ENCODE assay signal across 8 cellular contexts in the genomic region with DNA sequence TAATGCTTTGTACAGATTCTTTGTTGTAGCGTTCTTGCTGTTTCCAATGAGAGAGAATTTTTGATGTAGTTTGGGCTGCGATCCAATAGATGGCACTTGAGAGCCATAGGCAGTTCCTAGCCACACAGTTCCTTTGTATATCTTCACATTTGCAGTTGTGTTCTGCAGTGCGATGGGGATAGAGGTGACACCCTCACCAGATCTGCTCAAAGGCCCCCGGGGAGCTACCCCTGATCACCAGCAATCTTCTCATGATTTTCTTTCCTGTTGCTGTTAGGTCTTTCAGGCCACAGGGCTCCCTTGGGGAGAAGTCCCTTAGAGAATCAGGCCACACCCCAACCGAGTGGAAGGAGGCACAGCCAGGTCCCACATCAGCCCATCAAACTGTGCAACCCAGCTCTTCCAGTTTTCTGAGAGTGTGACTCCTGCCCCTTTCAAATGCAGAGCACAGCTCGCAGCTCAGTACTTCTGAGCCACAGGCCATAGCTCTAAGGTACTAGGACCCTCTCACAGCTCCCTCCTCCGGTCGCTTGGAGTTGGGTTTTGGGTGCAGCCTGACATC.
DNase-seq lines count a peak whose midpoint lies in the region; ATAC-seq and TF ChIP-seq lines count a peak whose summit lies in the region.

No MANE protein-coding gene starts in this region.

- no peak overlapping the region for H3K4me3 ChIP-seq in GM23248
- H3K4me3 ChIP-seq in Jurkat, Clone E6-1 (ENCODE audit: low read length), result no peak overlapping the region
- no peak overlapping the region; the same call in 1 of the 2 replicates for H3K4me3 ChIP-seq in iPS DF 6.9 (ENCODE audit: low read length)
- no peak overlapping the region for H3K4me3 ChIP-seq in upper lobe of right lung

- no peak overlapping the region for H2AFZ ChIP-seq in GM23248

- H3K36me3 ChIP-seq in GM23248 (ENCODE audit: low read depth) (no peaks in the 10 kb centered on the region), iPS DF 6.9 (ENCODE audit: control insufficient read depth, insufficient read depth, low read length) (no peaks in the 10 kb centered on the region), upper lobe of right lung (no peaks in the 10 kb centered on the region)

- H3K27me3 ChIP-seq in GM23248 (replicated peaks; ENCODE audit: insufficient read depth), result no peaks in the 10 kb centered on the region
- H3K27me3 ChIP-seq in iPS DF 6.9 (ENCODE audit: control insufficient read depth, insufficient read depth, low read length), result no peaks in the 10 kb centered on the region
- no peaks in the 10 kb centered on the region for H3K27me3 ChIP-seq in upper lobe of right lung

- no peaks in the 10 kb centered on the region for H3K4me1 Mint-ChIP-seq in T-cell

- H3K9me3 ChIP-seq in GM23248 (ENCODE audit: low read depth), result no peaks in the 10 kb centered on the region
- no peaks in the 10 kb centered on the region for H3K9me3 ChIP-seq in iPS DF 6.9 (ENCODE audit: control insufficient read depth, insufficient read depth, low read length)
- no peaks in the 10 kb centered on the region for H3K9me3 ChIP-seq in upper lobe of right lung

- in situ Hi-C loops in GM23248 (cut with MboI), result no loop called here

- intact Hi-C loops in upper lobe of right lung (cut with DNase I), result no loop called here

- H3F3A ChIP-seq in GM23248 (ENCODE audit: insufficient read depth), result no peaks in the 10 kb centered on the region

- H3K9ac ChIP-seq in GM23248, result no peak overlapping the region

- ATAC-seq in upper lobe of right lung, result peak; percentile 81
- ATAC-seq in T-cell (replicated peaks in 1 of 4), result no peak

- H3K27me3 Mint-ChIP-seq in T-cell, result no peaks in the 10 kb centered on the region

- CTCF ChIA-PET in T-cell (lab: Charles Lee), result interaction anchor here in 1 of 2 donors (0.6 kb wide), 1 partner anchor 309 kb away, joined by 8 read pairs; no protein-coding TSS in a partner anchor

- no peak overlapping the region for H3K4me2 ChIP-seq in GM23248 (ENCODE audit: unreplicated experiment)

- no peaks in the 10 kb centered on the region for H3K4me1 ChIP-seq in GM23248 (ENCODE audit: insufficient read depth)
- peaks cover 3% of the 10 kb centered on the region; the same call in 1 of the 2 replicates for H3K4me1 ChIP-seq in iPS DF 6.9 (ENCODE audit: control insufficient read depth, insufficient read depth, low read length)
- H3K4me1 ChIP-seq in upper lobe of right lung, result no peaks in the 10 kb centered on the region

- H3K79me2 ChIP-seq in GM23248 (ENCODE audit: insufficient read depth), result no peaks in the 10 kb centered on the region

- no peaks in the 10 kb centered on the region for H4K20me1 ChIP-seq in GM23248 (ENCODE audit: insufficient read depth)

- H3K4me3 Mint-ChIP-seq in T-cell, result no peak overlapping the region

- H3K36me3 Mint-ChIP-seq in T-cell, result no peaks in the 10 kb centered on the region

- no peaks in the 10 kb centered on the region for H3K9me2 ChIP-seq in GM23248 (ENCODE audit: insufficient read depth)

- WGBS in GM23248 (ENCODE audit: low coverage in 1 of 2, low lambda C conversion rate in 2 of 2, missing lambda C conversion rate in 2 of 2), 2 experiments, result 12 to 14% methylated on average over 8 of the region's 8 CpGs
- no CpG with 5 or more reads among the region's 8 CpGs for WGBS in iPS DF 6.9 (ENCODE audit: insufficient coverage, insufficient read length)

- peaks cover 0 to 3% (median 0%) of the 10 kb centered on the region in 3 donors for H3K9me3 Mint-ChIP-seq in T-cell

- H3K27ac ChIP-seq in GM23248 (no peak overlapping the region), iPS DF 6.9 (ENCODE audit: low read length) (no peak overlapping the region), upper lobe of right lung (no peak overlapping the region)

- DNase-seq in NCI-H2107 treated with DMSO at 0.1 percent for 48 hours (lab: John Stamatoyannopoulos, UW; ENCODE audit: unreplicated experiment), result peak; percentile 15
- DNase-seq in NCI-H2107 (lab: John Stamatoyannopoulos, UW), result no peak
- peak; percentile 29 for DNase-seq in GM23248
- DNase-seq in Jurkat, Clone E6-1 (ENCODE audit: low read depth, low spot score), result peak; percentile 37
- DNase-seq in SKM-1 (lab: John Stamatoyannopoulos, UW; ENCODE audit: unreplicated experiment), result peak; percentile 21
- DNase-seq in iPS DF 6.9 (ENCODE audit: low read depth, low spot score), result peak; percentile 18
- DNase-seq in upper lobe of right lung, result no peak
- DNase-seq in T-cell, result no peak

- peak; percentile 39 for TF ChIP-seq CTCF in upper lobe of right lung (IDR thresholded peaks at IDR 0.05)

- POLR2A ChIA-PET in T-cell (lab: Charles Lee), result no interaction called here

- H3K27ac Mint-ChIP-seq in T-cell, result no peak overlapping the region

Comparison
In these comparisons a context has a peak if more than half of its experiments do, and no peak if none do; other contexts are left out.
1. DNase-seq: peak in NCI-H2107 treated with DMSO at 0.1 percent for 48 hours (single experiment), GM23248 (single experiment), Jurkat, Clone E6-1 (single experiment), SKM-1 (single experiment) and iPS DF 6.9 (single experiment); none in NCI-H2107 (single experiment), upper lobe of right lung (single experiment) and T-cell (0 of 34).